1 cellular context compared by ENCODE assay signal in the genomic region with DNA sequence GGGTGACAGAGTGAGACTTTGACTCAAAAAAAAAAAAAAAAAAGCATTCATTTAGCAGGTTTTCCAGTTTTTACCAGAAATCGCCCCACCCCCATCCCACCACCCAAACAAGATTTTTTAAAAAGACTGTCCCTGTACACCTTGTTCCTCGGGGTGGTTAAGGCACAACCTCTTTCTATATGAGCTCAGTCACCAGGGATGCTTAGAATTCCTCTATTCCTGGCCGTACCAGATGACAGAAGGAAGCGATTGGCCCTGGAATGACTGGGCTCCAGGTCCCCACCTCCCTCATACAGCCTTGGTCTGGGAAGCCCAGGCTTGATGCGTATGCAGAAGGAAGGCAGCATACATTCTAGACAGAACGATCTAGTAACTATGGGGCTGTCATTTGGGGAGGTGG.
TF ChIP-seq lines count a peak whose summit lies in the region.

No MANE protein-coding gene starts in this region.

TF ChIP-seq in WTC11, 78 proteins besides CTCF, POLR2A, EP300 and RAD21 (continued from another document):
- TF ChIP-seq, protein P1, sequence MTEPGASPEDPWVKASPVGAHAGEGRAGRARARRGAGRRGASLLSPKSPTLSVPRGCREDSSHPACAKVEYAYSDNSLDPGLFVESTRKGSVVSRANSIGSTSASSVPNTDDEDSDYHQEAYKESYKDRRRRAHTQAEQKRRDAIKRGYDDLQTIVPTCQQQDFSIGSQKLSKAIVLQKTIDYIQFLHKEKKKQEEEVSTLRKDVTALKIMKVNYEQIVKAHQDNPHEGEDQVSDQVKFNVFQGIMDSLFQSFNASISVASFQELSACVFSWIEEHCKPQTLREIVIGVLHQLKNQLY (CRISPR knock-in tag; IDR thresholded peaks at IDR 0.05), result no peak
- no peak for TF ChIP-seq RORB (CRISPR knock-in tag; IDR thresholded peaks at IDR 0.05)
- TF ChIP-seq, protein P2, sequence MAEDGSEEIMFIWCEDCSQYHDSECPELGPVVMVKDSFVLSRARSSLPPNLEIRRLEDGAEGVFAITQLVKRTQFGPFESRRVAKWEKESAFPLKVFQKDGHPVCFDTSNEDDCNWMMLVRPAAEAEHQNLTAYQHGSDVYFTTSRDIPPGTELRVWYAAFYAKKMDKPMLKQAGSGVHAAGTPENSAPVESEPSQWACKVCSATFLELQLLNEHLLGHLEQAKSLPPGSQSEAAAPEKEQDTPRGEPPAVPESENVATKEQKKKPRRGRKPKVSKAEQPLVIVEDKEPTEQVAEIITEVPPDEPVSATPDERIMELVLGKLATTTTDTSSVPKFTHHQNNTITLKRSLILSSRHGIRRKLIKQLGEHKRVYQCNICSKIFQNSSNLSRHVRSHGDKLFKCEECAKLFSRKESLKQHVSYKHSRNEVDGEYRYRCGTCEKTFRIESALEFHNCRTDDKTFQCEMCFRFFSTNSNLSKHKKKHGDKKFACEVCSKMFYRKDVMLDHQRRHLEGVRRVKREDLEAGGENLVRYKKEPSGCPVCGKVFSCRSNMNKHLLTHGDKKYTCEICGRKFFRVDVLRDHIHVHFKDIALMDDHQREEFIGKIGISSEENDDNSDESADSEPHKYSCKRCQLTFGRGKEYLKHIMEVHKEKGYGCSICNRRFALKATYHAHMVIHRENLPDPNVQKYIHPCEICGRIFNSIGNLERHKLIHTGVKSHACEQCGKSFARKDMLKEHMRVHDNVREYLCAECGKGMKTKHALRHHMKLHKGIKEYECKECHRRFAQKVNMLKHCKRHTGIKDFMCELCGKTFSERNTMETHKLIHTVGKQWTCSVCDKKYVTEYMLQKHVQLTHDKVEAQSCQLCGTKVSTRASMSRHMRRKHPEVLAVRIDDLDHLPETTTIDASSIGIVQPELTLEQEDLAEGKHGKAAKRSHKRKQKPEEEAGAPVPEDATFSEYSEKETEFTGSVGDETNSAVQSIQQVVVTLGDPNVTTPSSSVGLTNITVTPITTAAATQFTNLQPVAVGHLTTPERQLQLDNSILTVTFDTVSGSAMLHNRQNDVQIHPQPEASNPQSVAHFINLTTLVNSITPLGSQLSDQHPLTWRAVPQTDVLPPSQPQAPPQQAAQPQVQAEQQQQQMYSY (CRISPR knock-in tag; IDR thresholded peaks at IDR 0.05), result no peak
- TF ChIP-seq TP53 (CRISPR knock-in tag; IDR thresholded peaks at IDR 0.05), result no peak
- TF ChIP-seq, protein P3, sequence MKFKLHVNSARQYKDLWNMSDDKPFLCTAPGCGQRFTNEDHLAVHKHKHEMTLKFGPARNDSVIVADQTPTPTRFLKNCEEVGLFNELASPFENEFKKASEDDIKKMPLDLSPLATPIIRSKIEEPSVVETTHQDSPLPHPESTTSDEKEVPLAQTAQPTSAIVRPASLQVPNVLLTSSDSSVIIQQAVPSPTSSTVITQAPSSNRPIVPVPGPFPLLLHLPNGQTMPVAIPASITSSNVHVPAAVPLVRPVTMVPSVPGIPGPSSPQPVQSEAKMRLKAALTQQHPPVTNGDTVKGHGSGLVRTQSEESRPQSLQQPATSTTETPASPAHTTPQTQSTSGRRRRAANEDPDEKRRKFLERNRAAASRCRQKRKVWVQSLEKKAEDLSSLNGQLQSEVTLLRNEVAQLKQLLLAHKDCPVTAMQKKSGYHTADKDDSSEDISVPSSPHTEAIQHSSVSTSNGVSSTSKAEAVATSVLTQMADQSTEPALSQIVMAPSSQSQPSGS (CRISPR knock-in tag; IDR thresholded peaks at IDR 0.05; ENCODE audit: borderline replicate concordance, low read depth), result no peak
- no peak for TF ChIP-seq OVOL2 (CRISPR knock-in tag; IDR thresholded peaks at IDR 0.05; ENCODE audit: borderline replicate concordance)
- no peak for TF ChIP-seq TCF7 (CRISPR knock-in tag; IDR thresholded peaks at IDR 0.05; ENCODE audit: low read depth)
- TF ChIP-seq, protein P4, sequence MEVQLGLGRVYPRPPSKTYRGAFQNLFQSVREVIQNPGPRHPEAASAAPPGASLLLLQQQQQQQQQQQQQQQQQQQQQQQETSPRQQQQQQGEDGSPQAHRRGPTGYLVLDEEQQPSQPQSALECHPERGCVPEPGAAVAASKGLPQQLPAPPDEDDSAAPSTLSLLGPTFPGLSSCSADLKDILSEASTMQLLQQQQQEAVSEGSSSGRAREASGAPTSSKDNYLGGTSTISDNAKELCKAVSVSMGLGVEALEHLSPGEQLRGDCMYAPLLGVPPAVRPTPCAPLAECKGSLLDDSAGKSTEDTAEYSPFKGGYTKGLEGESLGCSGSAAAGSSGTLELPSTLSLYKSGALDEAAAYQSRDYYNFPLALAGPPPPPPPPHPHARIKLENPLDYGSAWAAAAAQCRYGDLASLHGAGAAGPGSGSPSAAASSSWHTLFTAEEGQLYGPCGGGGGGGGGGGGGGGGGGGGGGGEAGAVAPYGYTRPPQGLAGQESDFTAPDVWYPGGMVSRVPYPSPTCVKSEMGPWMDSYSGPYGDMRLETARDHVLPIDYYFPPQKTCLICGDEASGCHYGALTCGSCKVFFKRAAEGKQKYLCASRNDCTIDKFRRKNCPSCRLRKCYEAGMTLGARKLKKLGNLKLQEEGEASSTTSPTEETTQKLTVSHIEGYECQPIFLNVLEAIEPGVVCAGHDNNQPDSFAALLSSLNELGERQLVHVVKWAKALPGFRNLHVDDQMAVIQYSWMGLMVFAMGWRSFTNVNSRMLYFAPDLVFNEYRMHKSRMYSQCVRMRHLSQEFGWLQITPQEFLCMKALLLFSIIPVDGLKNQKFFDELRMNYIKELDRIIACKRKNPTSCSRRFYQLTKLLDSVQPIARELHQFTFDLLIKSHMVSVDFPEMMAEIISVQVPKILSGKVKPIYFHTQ (CRISPR knock-in tag; IDR thresholded peaks at IDR 0.05), result no peak
- no peak for TF ChIP-seq FOXP1 (CRISPR knock-in tag; IDR thresholded peaks at IDR 0.05; ENCODE audit: borderline replicate concordance)
- no peak for TF ChIP-seq JUN (CRISPR knock-in tag; IDR thresholded peaks at IDR 0.05)
